In genomic region chr14:35444104-35444503, GRCh38 we compare ENCODE assay signal across 34 cellular contexts.
"Had no signal": no experiment of that assay in that cellular context is flagged by ENCODE, and none has a peak within 500 bp of the region (broad histone marks: within the 10 kb centered on the region; RNA-seq: fewer than 3 reads in every experiment).

No MANE protein-coding gene starts in this region.

- ATAC-seq: activated naive CD4-positive, alpha-beta T cell treated with anti-CD3 and anti-CD28 coated beads, Interleukin-2, amount 50 U/mL, for 72 hours; activated naive CD8-positive, alpha-beta T cell treated with anti-CD3 and anti-CD28 coated beads, Interleukin-2, amount 50 U/mL, for 24 hours; activated T-cell treated with anti-CD3 and anti-CD28 coated beads, Interleukin-2, amount 50 U/mL, for 4 hours; activated T-cell treated with anti-CD3 and anti-CD28 coated beads, Interleukin-2, amount 50 U/mL, for 72 hours; activated T-helper 17 cell treated with anti-CD3 and anti-CD28 coated beads, Interleukin-2, amount 50 U/mL, for 72 hours; body of pancreas had no signal

- H3K9me3 ChIP-seq: adrenal gland, ascending aorta, body of pancreas, breast epithelium had no signal

- H3K4me3 ChIP-seq: adrenal gland, ascending aorta, body of pancreas, breast epithelium, cardiac muscle cell had no signal

- H3K4me1 ChIP-seq: adrenal gland, ascending aorta, body of pancreas, breast epithelium had no signal

- H3K36me3 ChIP-seq: adrenal gland, ascending aorta, brain microvascular endothelial cell, breast epithelium, cardiac muscle cell had no signal

- FAIRE-seq: astrocyte, bronchial epithelial cell had no signal

- DNase-seq: activated effector memory CD4-positive, alpha-beta T cell treated with anti-CD3 and anti-CD28 coated beads, Interleukin-2, amount 50 U/mL, for 16 hours; activated effector memory CD4-positive, alpha-beta T cell treated with Interleukin-2 at 50 U/mL for 16 hours; activated gamma-delta T cell; activated gamma-delta T cell treated with Interleukin-2 at 50 U/mL for 16 hours; activated naive CD4-positive, alpha-beta T cell; activated naive CD4-positive, alpha-beta T cell treated with anti-CD3 and anti-CD28 coated beads for 36 hours; activated naive CD4-positive, alpha-beta T cell treated with anti-CD3 and anti-CD28 coated beads, Interleukin-2, amount 10 ng/mL, durations not matched to agents 7 days and 5 days; activated naive CD4-positive, alpha-beta T cell treated with anti-CD3 and anti-CD28 coated beads, Interleukin-2, amount 50 U/mL, for 16 hours; activated naive CD4-positive, alpha-beta T cell treated with Interleukin-2 at 50 U/mL for 16 hours; activated naive CD8-positive, alpha-beta T cell treated with anti-CD3 and anti-CD28 coated beads for 36 hours; activated naive CD8-positive, alpha-beta T cell treated with anti-CD3 and anti-CD28 coated beads, Interleukin-2, amount 10 ng/mL, durations not matched to agents 7 days and 5 days; activated naive CD8-positive, alpha-beta T cell treated with anti-CD3 and anti-CD28 coated beads, Interleukin-2, amount 50 U/mL, for 24 hours; activated T-cell treated with anti-CD3 and anti-CD28 coated beads, Interleukin-2, amount 50 U/mL, for 1 hour; activated T-cell treated with anti-CD3 and anti-CD28 coated beads, Interleukin-2, amount 50 U/mL, for 24 hours; activated T-cell treated with anti-CD3 and anti-CD28 coated beads, Interleukin-2, amount 50 U/mL, for 4 hours; activated T-cell treated with anti-CD3 and anti-CD28 coated beads, Interleukin-2, amount 50 U/mL, for 48 hours; activated T-cell treated with anti-CD3 and anti-CD28 coated beads, Interleukin-2, amount 50 U/mL, for 72 hours; adrenal gland; amniotic stem cell; amygdala; anterior cingulate cortex; aorta; body of pancreas; brain microvascular endothelial cell; caudate nucleus; central memory CD4-positive, alpha-beta T cell; cerebellar nuclear complex had no signal

- H3K27ac ChIP-seq: adrenal gland, ascending aorta, body of pancreas, brain microvascular endothelial cell, breast epithelium, cardiac muscle cell had no signal

- H3K27me3 ChIP-seq: adrenal gland, ascending aorta, body of pancreas, brain microvascular endothelial cell, breast epithelium, cardiac muscle cell had no signal
